ENCODE assay signal across 10 cellular contexts in genomic region chr2:173874899-173875247, GRCh38.
A peak's percentile ranks its signal among the peaks of the same experiment; 100 is the strongest.
DNase-seq lines count a peak whose midpoint lies in the region; ATAC-seq and TF ChIP-seq lines count a peak whose summit lies in the region.
"Had no signal": no experiment of that assay in that cellular context is flagged by ENCODE, and none has a peak within 500 bp of the region (broad histone marks: within the 10 kb centered on the region; RNA-seq: fewer than 3 reads in every experiment).

No MANE protein-coding gene starts in this region.

- DNase-seq in glomerular visceral epithelial cell (ENCODE audit: extremely low spot score) (peak; percentile 81), middle frontal gyrus (ENCODE audit: extremely low spot score, low spot score) (no peak), WTC11 (ENCODE audit: low spot score) (no peak), cerebellar nuclear complex (lab: John Stamatoyannopoulos, UW) (no peak), foreskin keratinocyte (no peak)
- DNase-seq: activated CD4-positive, alpha-beta T cell treated with anti-CD3 and anti-CD28 coated beads for 4 hours; DMS 273 treated with DMSO at 0.1 percent for 48 hours had no signal

- TF ChIP-seq CTCF in WTC11 (IDR thresholded peaks at IDR 0.05) (no peak), foreskin keratinocyte (conservative IDR thresholded peaks at IDR 0.05) (no peak)

- no peaks in the 10 kb centered on the region for H3K9me3 Mint-ChIP-seq in WTC11

- ATAC-seq in GM18505 (IDR thresholded peaks at IDR 0.05; ENCODE audit: unreplicated experiment) = peak; percentile 97
- ATAC-seq in GM21447 (IDR thresholded peaks at IDR 0.05; ENCODE audit: unreplicated experiment) = peak; percentile 99
- peak; percentile 79 for ATAC-seq in HG03342 (IDR thresholded peaks at IDR 0.05; ENCODE audit: unreplicated experiment)
- ATAC-seq in WTC11 = no peak
- no peak for ATAC-seq in foreskin keratinocyte

- no peak overlapping the region for H3K4me3 Mint-ChIP-seq in WTC11

- CTCF ChIA-PET in WTC11 (lab: Charles Lee) = interaction anchor here (1.4 kb wide), 1 partner anchor 9 kb away, joined by 5 read pairs; no protein-coding TSS in a partner anchor

- H3K36me3 Mint-ChIP-seq in WTC11 = no peaks in the 10 kb centered on the region

- peaks cover 4% of the 10 kb centered on the region for H3K4me1 Mint-ChIP-seq in WTC11

- H3K4me1 ChIP-seq in foreskin keratinocyte = no peaks in the 10 kb centered on the region

- no peak for TF ChIP-seq POLR2A in GM18505 (IDR thresholded peaks at IDR 0.05; ENCODE audit: borderline replicate concordance, extremely low read depth, insufficient read depth, insufficient read length)

- H3K27ac ChIP-seq in foreskin keratinocyte = no peak overlapping the region

- no peaks in the 10 kb centered on the region for H3K27me3 Mint-ChIP-seq in WTC11 (ENCODE audit: low read depth)

- H3K27ac Mint-ChIP-seq in WTC11 = no peak overlapping the region

- peaks cover 12% of the 10 kb centered on the region for H3K27me3 ChIP-seq in foreskin keratinocyte

- POLR2A ChIA-PET in WTC11 (lab: Charles Lee) = no interaction called here

TF ChIP-seq in WTC11, 78 proteins besides CTCF, POLR2A, EP300 and RAD21:
- TF ChIP-seq ZNF671 (CRISPR knock-in tag; IDR thresholded peaks at IDR 0.05) = no peak
- TF ChIP-seq RORB (CRISPR knock-in tag; IDR thresholded peaks at IDR 0.05) = no peak
- TF ChIP-seq USF2 (CRISPR knock-in tag; IDR thresholded peaks at IDR 0.05) = no peak
- no peak for TF ChIP-seq CREB1 (CRISPR knock-in tag; IDR thresholded peaks at IDR 0.05)
- no peak for TF ChIP-seq PRRX2 (CRISPR knock-in tag; IDR thresholded peaks at IDR 0.05)
- no peak for TF ChIP-seq JUN (CRISPR knock-in tag; IDR thresholded peaks at IDR 0.05)
- no peak for TF ChIP-seq FOXJ3 (CRISPR knock-in tag; IDR thresholded peaks at IDR 0.05; ENCODE audit: borderline replicate concordance)
- TF ChIP-seq NR1H2 (CRISPR knock-in tag; IDR thresholded peaks at IDR 0.05) = no peak
- no peak for TF ChIP-seq ERG (CRISPR knock-in tag; IDR thresholded peaks at IDR 0.05)
- no peak for TF ChIP-seq EMX1 (CRISPR knock-in tag; IDR thresholded peaks at IDR 0.05)
- TF ChIP-seq CDX4 (CRISPR knock-in tag; IDR thresholded peaks at IDR 0.05; ENCODE audit: borderline replicate concordance) = no peak
- no peak for TF ChIP-seq ATF1 (CRISPR knock-in tag; IDR thresholded peaks at IDR 0.05)
- no peak for TF ChIP-seq USF1 (CRISPR knock-in tag; IDR thresholded peaks at IDR 0.05)
- TF ChIP-seq TCF7 (CRISPR knock-in tag; IDR thresholded peaks at IDR 0.05; ENCODE audit: low read depth) = no peak
- no peak for TF ChIP-seq ESRRA (CRISPR knock-in tag; IDR thresholded peaks at IDR 0.05; ENCODE audit: borderline replicate concordance)
- TF ChIP-seq ZNF423 (CRISPR knock-in tag; IDR thresholded peaks at IDR 0.05) = no peak
- TF ChIP-seq TEAD4 (CRISPR knock-in tag; IDR thresholded peaks at IDR 0.05) = no peak

Comparison
In these comparisons a context has a peak if more than half of its experiments do, and no peak if none do; other contexts are left out.
1. ATAC-seq: peak in GM18505 (single experiment), GM21447 (single experiment) and HG03342 (single experiment); none in WTC11 (single experiment) and foreskin keratinocyte (single experiment).